9 cellular contexts compared by ENCODE assay signal in genomic region chr22:19522881-19523239, GRCh38. TPM values are rescaled to one million over a fixed set of nuclear protein-coding genes. Genes with fewer than 3 reads are reported as not detected.
DNase-seq lines count a peak whose midpoint lies in the region; ATAC-seq and TF ChIP-seq lines count a peak whose summit lies in the region.
"Had no signal": no experiment of that assay in that cellular context is flagged by ENCODE, and none has a peak within 500 bp of the region (broad histone marks: within the 10 kb centered on the region; RNA-seq: fewer than 3 reads in every experiment).

No MANE protein-coding gene starts in this region.

- intact Hi-C loops in right lobe of liver (cut with DNase I), result no loop called here

- TF ChIP-seq POLR2A in right lobe of liver (IDR thresholded peaks at IDR 0.05), result no peak

- peak overlapping the region; percentile 36 for H3K27ac ChIP-seq in angular gyrus (ENCODE audit: low read depth, low read length)
- H3K27ac ChIP-seq in right lobe of liver, result no peak overlapping the region
- H3K27ac ChIP-seq in subcutaneous abdominal adipose tissue (ENCODE audit: low read depth, low read length), result peak overlapping the region; percentile 88

- H3K9me3 Mint-ChIP-seq in T-helper 2 cell treated with Interferon-gamma antibody and Interleukin-4, amounts not matched to agents 5 μg/mL and 100 μg/mL, for 36 hours, result no peaks in the 10 kb centered on the region

- H3K27ac Mint-ChIP-seq in T-helper 2 cell treated with Interferon-gamma antibody and Interleukin-4, amounts not matched to agents 5 μg/mL and 100 μg/mL, for 36 hours, result no peak overlapping the region

- WGBS in right lobe of liver (ENCODE audit: insufficient coverage, low coverage, low lambda C conversion rate, missing lambda C conversion rate), result 30% methylated on average over 2 of the region's 9 CpGs

- peaks cover 0 to 21% of the 10 kb centered on the region in 2 donors for H3K27me3 ChIP-seq in right lobe of liver
- H3K27me3 ChIP-seq in subcutaneous abdominal adipose tissue (ENCODE audit: control insufficient read depth in 5 of 5, insufficient read depth in 4 of 5, low read length in 5 of 5), result peaks cover 14 to 40% (median 30%) of the 10 kb centered on the region in 5 donors

- H3K36me3 ChIP-seq in right lobe of liver, result no peaks in the 10 kb centered on the region
- peaks cover 0 to 10% (median 0%) of the 10 kb centered on the region in 5 donors for H3K36me3 ChIP-seq in subcutaneous abdominal adipose tissue (ENCODE audit: control insufficient read depth in 5 of 5, insufficient read depth in 5 of 5, low read length in 5 of 5)

- TF ChIP-seq CTCF in right lobe of liver (IDR thresholded peaks at IDR 0.05), result no peak

- peaks cover 12% of the 10 kb centered on the region for H3K36me3 Mint-ChIP-seq in T-helper 2 cell treated with Interferon-gamma antibody and Interleukin-4, amounts not matched to agents 5 μg/mL and 100 μg/mL, for 36 hours (ENCODE audit: low read depth)

- H3K4me1 ChIP-seq in right lobe of liver (peaks cover 0 to 14% (median 2%) of the 10 kb centered on the region in 4 donors), subcutaneous abdominal adipose tissue (ENCODE audit: control insufficient read depth in 5 of 5, insufficient read depth in 5 of 5, low read length in 5 of 5) (peaks cover 2 to 58% (median 19%) of the 10 kb centered on the region in 5 donors)

- no peak for DNase-seq in T-helper 2 cell treated with Interferon-gamma antibody and Interleukin-4, amounts not matched to agents 5 μg/mL and 100 μg/mL, for 36 hours (ENCODE audit: low spot score)
- DNase-seq in T-helper 2 cell (no peak), right lobe of liver (no peak), epidermal melanocyte (ENCODE audit: insufficient read length, low spot score) (no peak), ureter (ENCODE audit: low spot score) (no peak), HK-2 (ENCODE audit: unreplicated experiment) (no peak)
- DNase-seq: activated CD4-positive, CD25-positive, alpha-beta regulatory T cell had no signal

- peak overlapping the region; percentile 30 for H3K4me3 Mint-ChIP-seq in T-helper 2 cell treated with Interferon-gamma antibody and Interleukin-4, amounts not matched to agents 5 μg/mL and 100 μg/mL, for 36 hours

- H3K9me3 ChIP-seq in right lobe of liver (no peaks in the 10 kb centered on the region), subcutaneous abdominal adipose tissue (ENCODE audit: control insufficient read depth in 5 of 5, low read length in 5 of 5) (no peaks in the 10 kb centered on the region)

- peak overlapping the region in 3 of 5 donors; percentile 6 to 90 (median 60) for H3K9ac ChIP-seq in subcutaneous abdominal adipose tissue (ENCODE audit: low read length in 5 of 5)

- H3K27me3 Mint-ChIP-seq in T-helper 2 cell treated with Interferon-gamma antibody and Interleukin-4, amounts not matched to agents 5 μg/mL and 100 μg/mL, for 36 hours (ENCODE audit: low read depth), result peaks cover 23% of the 10 kb centered on the region

- H3K4me1 Mint-ChIP-seq in T-helper 2 cell treated with Interferon-gamma antibody and Interleukin-4, amounts not matched to agents 5 μg/mL and 100 μg/mL, for 36 hours (ENCODE audit: low read depth), result peaks cover 5% of the 10 kb centered on the region

- no peak for ATAC-seq in right lobe of liver

- H3K4me3 ChIP-seq in right lobe of liver (peak overlapping the region; percentile 29 to 40 (median 35)), subcutaneous abdominal adipose tissue (ENCODE audit: low read depth in 1 of 5, low read length in 5 of 5) (peak overlapping the region; percentile 26 to 79 (median 67))

RNA-seq across cellular contexts. Expression of gene CLDN5, which starts 1.4 kb away (rescaled TPM):
- total RNA-seq in right lobe of liver, result 10 to 100 TPM in 2 of 6 experiments, 1 to 10 TPM in 4; 4.4 to 12.1 (median 5.7) TPM
- total RNA-seq in ureter, result 38.9 TPM

RNA-seq across cellular contexts. Expression of gene CDC45, which starts 43.1 kb away (rescaled TPM):
- total RNA-seq in right lobe of liver (1 to 10 TPM in 2 of 6 experiments, under 1 TPM in 3, not detected in 1; 0.39 to 4.2 (median 0.56) TPM), ureter (1.1 TPM)

RNA-seq across cellular contexts. Expression of gene UFD1, which starts 43.9 kb away (rescaled TPM):
- total RNA-seq in right lobe of liver (10 to 100 TPM; 26.8 to 43.7 (median 32.1) TPM), ureter (47.6 TPM)

Comparison
In these comparisons a context has a peak if more than half of its experiments do, and no peak if none do; other contexts are left out.
1. H3K27ac ChIP-seq: peak in angular gyrus (single experiment) and subcutaneous abdominal adipose tissue (single experiment); none in right lobe of liver (0 of 3).